ENCODE assay signal across 8 cellular contexts in the genomic region with DNA sequence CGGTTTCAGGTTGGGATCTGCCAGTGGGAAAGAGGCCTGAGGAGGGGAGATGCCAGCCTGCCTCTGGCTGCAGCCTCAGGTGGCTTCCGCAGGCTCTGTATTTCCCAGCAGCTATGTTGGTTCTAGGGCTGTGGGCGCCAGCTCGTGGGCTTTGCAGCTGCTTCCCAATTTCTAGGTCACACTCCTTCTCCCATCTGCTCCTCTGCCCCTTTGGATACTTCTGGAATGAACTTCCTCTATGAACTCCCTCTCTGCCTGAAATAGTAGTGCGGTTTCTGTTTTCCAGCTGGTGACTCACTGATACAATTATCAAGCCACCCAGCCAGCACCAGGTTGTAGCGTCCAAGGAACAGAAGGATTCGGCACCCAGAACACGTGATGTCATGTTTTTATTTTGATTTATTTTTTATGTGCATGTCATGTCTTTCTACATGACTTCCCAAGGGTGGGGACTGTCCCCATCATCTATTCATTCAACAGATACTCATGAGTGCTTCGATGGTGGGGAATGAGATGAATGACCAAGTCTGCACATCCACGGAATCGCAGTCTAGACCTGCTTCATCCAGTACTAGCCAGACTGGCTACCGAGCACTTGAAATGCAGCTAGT.
DNase-seq lines count a peak whose midpoint lies in the region; ATAC-seq and TF ChIP-seq lines count a peak whose summit lies in the region.

No MANE protein-coding gene starts in this region.

- H3K9me3 Mint-ChIP-seq in nephron: no peaks in the 10 kb centered on the region
- no peaks in the 10 kb centered on the region for H3K9me3 Mint-ChIP-seq in activated T-cell treated with anti-CD3 and anti-CD28 coated beads, Interleukin-2, amount 50 U/mL, for 24 hours

- TF ChIP-seq POLR2A in erythroblast (IDR thresholded peaks at IDR 0.05; ENCODE audit: low read length): no peak

- peak overlapping the region; percentile 64 to 89 (median 79) for H3K27ac Mint-ChIP-seq in nephron
- H3K27ac Mint-ChIP-seq in activated T-cell treated with anti-CD3 and anti-CD28 coated beads, Interleukin-2, amount 50 U/mL, for 24 hours: no peak overlapping the region

- no peak for TF ChIP-seq CTCF in nephron (IDR thresholded peaks at IDR 0.05; ENCODE audit: unreplicated experiment in 3 of 3)

- H3K4me3 Mint-ChIP-seq in nephron: no peak overlapping the region
- no peak overlapping the region for H3K4me3 Mint-ChIP-seq in activated T-cell treated with anti-CD3 and anti-CD28 coated beads, Interleukin-2, amount 50 U/mL, for 24 hours

- DNase-seq in COLO668 (lab: John Stamatoyannopoulos, UW; ENCODE audit: unreplicated experiment): peak; percentile 83
- peak; percentile 59 for DNase-seq in NCI-H69 (lab: John Stamatoyannopoulos, UW)
- DNase-seq in erythroblast (lab: John Stamatoyannopoulos, UW): peak; percentile 64 to 65
- no peak for DNase-seq in NCI-H128 (lab: John Stamatoyannopoulos, UW; ENCODE audit: unreplicated experiment)
- no peak for DNase-seq in activated T-cell treated with anti-CD3 and anti-CD28 coated beads, Interleukin-2, amount 50 U/mL, for 24 hours

- H3K4me1 Mint-ChIP-seq in nephron: peaks cover 48% of the 10 kb centered on the region
- peaks cover 3% of the 10 kb centered on the region for H3K4me1 Mint-ChIP-seq in activated T-cell treated with anti-CD3 and anti-CD28 coated beads, Interleukin-2, amount 50 U/mL, for 24 hours (ENCODE audit: low read depth)

- H3K36me3 Mint-ChIP-seq in nephron (ENCODE audit: low read depth): no peaks in the 10 kb centered on the region
- H3K36me3 Mint-ChIP-seq in activated T-cell treated with anti-CD3 and anti-CD28 coated beads, Interleukin-2, amount 50 U/mL, for 24 hours (ENCODE audit: low read depth): no peaks in the 10 kb centered on the region

- peaks cover 3% of the 10 kb centered on the region for H3K27me3 Mint-ChIP-seq in nephron (ENCODE audit: low read depth)
- H3K27me3 Mint-ChIP-seq in activated T-cell treated with anti-CD3 and anti-CD28 coated beads, Interleukin-2, amount 50 U/mL, for 24 hours: no peaks in the 10 kb centered on the region

- ATAC-seq in HG03039 (IDR thresholded peaks at IDR 0.05; ENCODE audit: unreplicated experiment): no peak
- no peak for ATAC-seq in GM18867 (IDR thresholded peaks at IDR 0.05; ENCODE audit: unreplicated experiment)

Comparison
In these comparisons a context has a peak if more than half of its experiments do, and no peak if none do; other contexts are left out.
1. DNase-seq: peak in COLO668 (single experiment), NCI-H69 (single experiment) and erythroblast (2 of 2); none in NCI-H128 (single experiment) and activated T-cell treated with anti-CD3 and anti-CD28 coated beads, Interleukin-2, amount 50 U/mL, for 24 hours (single experiment).